ENCODE assay signal across 34 cellular contexts in genomic region chr4:26475716-26476115, GRCh38. TPM values are rescaled to one million over a fixed set of nuclear protein-coding genes. Genes with fewer than 3 reads are reported as not detected.
"Had no signal": no experiment of that assay in that cellular context is flagged by ENCODE, and none has a peak within 500 bp of the region (broad histone marks: within the 10 kb centered on the region; RNA-seq: fewer than 3 reads in every experiment).

No MANE protein-coding gene starts in this region.

- DNase-seq: Kasumi-1, MG63, MM.1S, MV-4-11, NCI-H1048, NCI-H1092, NCI-H1092 treated with DMSO at 0.1 percent for 48 hours, NCI-H1105, NCI-H1105 treated with DMSO at 0.1 percent for 48 hours, NCI-H1417, NCI-H1417 treated with DMSO at 0.1 percent for 48 hours, NCI-H1436, NCI-H1436 treated with DMSO at 0.1 percent for 48 hours, NCI-H146, NCI-H1694, NCI-H1694 treated with DMSO at 0.1 percent for 48 hours, NCI-H187, NCI-H187 treated with DMSO at 0.1 percent for 48 hours, NCI-H1930, NCI-H2029, NCI-H2029 treated with DMSO at 0.1 percent for 48 hours, NCI-H2081, NCI-H2081 treated with DMSO at 0.1 percent for 48 hours, NCI-H2107, NCI-H2227 treated with DMSO at 0.1 percent for 48 hours, NCI-H226, NCI-H345, NCI-H446, NCI-H446 treated with DMSO at 0.1 percent for 48 hours, NCI-H510A, NCI-H510A treated with DMSO at 0.1 percent for 48 hours had no signal

- H3K9me3 ChIP-seq: MG63 had no signal

- H3K4me3 ChIP-seq: MG63 had no signal

- H3K27me3 ChIP-seq: MG63 had no signal

RNA-seq across cellular contexts. Expression of gene CCKAR, which starts 14.6 kb away (rescaled TPM):
- total RNA-seq: LHCN-M2, MCF 10A, NCI-H460 had no signal
